Comparison of ENCODE assay signal across 16 cellular contexts in genomic region chr3:144187531-144188230, GRCh38.
DNase-seq lines count a peak whose midpoint lies in the region; ATAC-seq and TF ChIP-seq lines count a peak whose summit lies in the region.
"Had no signal": no experiment of that assay in that cellular context is flagged by ENCODE, and none has a peak within 500 bp of the region (broad histone marks: within the 10 kb centered on the region; RNA-seq: fewer than 3 reads in every experiment).

No MANE protein-coding gene starts in this region.

- H3K4me1 ChIP-seq in Loucy (ENCODE audit: insufficient read depth, low read length, poor library complexity, severe bottlenecking) = peaks cover 23% of the 10 kb centered on the region
- H3K4me1 ChIP-seq: ascending aorta, pancreas had no signal

- H3K36me3 Mint-ChIP-seq in activated naive CD8-positive, alpha-beta T cell treated with anti-CD3 and anti-CD28 coated beads, Interleukin-2, amount 50 U/mL, for 24 hours (ENCODE audit: low read depth) = no peaks in the 10 kb centered on the region

- no peak for TF ChIP-seq CTCF in Loucy (conservative IDR thresholded peaks at IDR 0.05; ENCODE audit: low read length)

- H3K4me3 Mint-ChIP-seq in activated naive CD8-positive, alpha-beta T cell treated with anti-CD3 and anti-CD28 coated beads, Interleukin-2, amount 50 U/mL, for 24 hours = no peak overlapping the region
- H3K4me3 Mint-ChIP-seq: activated T-cell treated with anti-CD3 and anti-CD28 coated beads, Interleukin-2, amount 50 U/mL, for 4 hours had no signal

- no peaks in the 10 kb centered on the region for H3K9me2 ChIP-seq in Loucy (replicated peaks; ENCODE audit: low read depth, low read length)

- no peaks in the 10 kb centered on the region for H3K27me3 Mint-ChIP-seq in activated naive CD8-positive, alpha-beta T cell treated with anti-CD3 and anti-CD28 coated beads, Interleukin-2, amount 50 U/mL, for 24 hours

- H3K4me3 ChIP-seq in Loucy (ENCODE audit: low read length, poor library complexity, severe bottlenecking) = peak overlapping the region; percentile 10
- H3K4me3 ChIP-seq: ascending aorta, pancreas had no signal

- peak; percentile 49 for ATAC-seq in activated naive CD8-positive, alpha-beta T cell treated with anti-CD3 and anti-CD28 coated beads, Interleukin-2, amount 50 U/mL, for 24 hours
- ATAC-seq in HG02870 (IDR thresholded peaks at IDR 0.05; ENCODE audit: unreplicated experiment) = no peak
- ATAC-seq: activated T-cell treated with anti-CD3 and anti-CD28 coated beads, Interleukin-2, amount 50 U/mL, for 4 hours; pancreas had no signal

- H3K27ac Mint-ChIP-seq in activated naive CD8-positive, alpha-beta T cell treated with anti-CD3 and anti-CD28 coated beads, Interleukin-2, amount 50 U/mL, for 24 hours = no peak overlapping the region

- no peaks in the 10 kb centered on the region for H3K79me2 ChIP-seq in Loucy (ENCODE audit: insufficient read depth, low read length)

- no peaks in the 10 kb centered on the region for H4K20me1 ChIP-seq in Loucy (ENCODE audit: insufficient read depth, low read length, poor library complexity, severe bottlenecking)

- no peaks in the 10 kb centered on the region for H3K9me3 ChIP-seq in Loucy (ENCODE audit: insufficient read depth, low read depth, low read length)
- H3K9me3 ChIP-seq: pancreas had no signal

- H3K36me3 ChIP-seq in Loucy (ENCODE audit: insufficient read depth, low read length) = no peaks in the 10 kb centered on the region
- H3K36me3 ChIP-seq: ascending aorta, pancreas had no signal

- H2AFZ ChIP-seq in Loucy (ENCODE audit: low read length) = no peak overlapping the region

- DNase-seq in DMS 273 (lab: John Stamatoyannopoulos, UW; ENCODE audit: unreplicated experiment) (peak; percentile 30), DMS 273 treated with DMSO at 0.1 percent for 48 hours (lab: John Stamatoyannopoulos, UW) (no peak), myocyte (ENCODE audit: low read depth) (peak; percentile 72), NCI-H1092 (lab: John Stamatoyannopoulos, UW) (no peak)
- no peak for DNase-seq in activated naive CD8-positive, alpha-beta T cell treated with anti-CD3 and anti-CD28 coated beads, Interleukin-2, amount 50 U/mL, for 24 hours
- no peak for DNase-seq in activated CD4-positive, alpha-beta T cell treated with anti-CD3 and anti-CD28 coated beads for 1 hour
- DNase-seq: activated CD4-positive, CD25-positive, alpha-beta regulatory T cell; activated T-cell treated with anti-CD3 and anti-CD28 coated beads, Interleukin-2, amount 50 U/mL, for 4 hours; effector CD8-positive, alpha-beta T cell; KBM-7; NCI-H2081 treated with DMSO at 0.1 percent for 48 hours; pancreas; stimulated activated CD4-positive, alpha-beta T cell treated with anti-CD3 and anti-CD28 coated beads, Interleukin-15, amount 100 ng/mL, for 24 hours had no signal

- peak overlapping the region; percentile 41 for H3K4me2 ChIP-seq in Loucy (ENCODE audit: low read depth, low read length, poor library complexity, severe bottlenecking)

- H3K9me3 Mint-ChIP-seq in activated naive CD8-positive, alpha-beta T cell treated with anti-CD3 and anti-CD28 coated beads, Interleukin-2, amount 50 U/mL, for 24 hours = peaks cover 13% of the 10 kb centered on the region

- no peaks in the 10 kb centered on the region for H3K27me3 ChIP-seq in Loucy (ENCODE audit: insufficient read depth, low read length, poor library complexity, severe bottlenecking)
- H3K27me3 ChIP-seq: ascending aorta, pancreas had no signal

- peaks cover 7% of the 10 kb centered on the region for H3K4me1 Mint-ChIP-seq in activated naive CD8-positive, alpha-beta T cell treated with anti-CD3 and anti-CD28 coated beads, Interleukin-2, amount 50 U/mL, for 24 hours

- no peak overlapping the region for H3K9ac ChIP-seq in Loucy (ENCODE audit: low read depth, low read length, poor library complexity, severe bottlenecking)

- no peaks in the 10 kb centered on the region for H3F3A ChIP-seq in Loucy (ENCODE audit: low read depth)

Comparison
In these comparisons a context has a peak if more than half of its experiments do, and no peak if none do; other contexts are left out.
1. DNase-seq: peak in DMS 273 (single experiment) and myocyte (single experiment); none in DMS 273 treated with DMSO at 0.1 percent for 48 hours (single experiment), activated naive CD8-positive, alpha-beta T cell treated with anti-CD3 and anti-CD28 coated beads, Interleukin-2, amount 50 U/mL, for 24 hours (single experiment), NCI-H1092 (single experiment) and activated CD4-positive, alpha-beta T cell treated with anti-CD3 and anti-CD28 coated beads for 1 hour (single experiment).